15 cellular contexts compared by ENCODE assay signal in genomic region chr7:82549616-82550285, GRCh38.
"Had no signal": no experiment of that assay in that cellular context is flagged by ENCODE, and none has a peak within 500 bp of the region (broad histone marks: within the 10 kb centered on the region; RNA-seq: fewer than 3 reads in every experiment).

No MANE protein-coding gene starts in this region.

- H3K27ac Mint-ChIP-seq: activated T-cell treated with anti-CD3 and anti-CD28 coated beads, Interleukin-2, amount 50 U/mL, for 72 hours; mesothelial cell of epicardium; natural killer cell treated with Interleukin-12 subunit alpha and Interleukin-12 subunit beta and Interleukin-15 and Interleukin-18, amount 100 ng/mL, for 72 hours had no signal

- H3K9me3 Mint-ChIP-seq: activated naive CD4-positive, alpha-beta T cell treated with anti-CD3 and anti-CD28 coated beads, Interleukin-2, amount 50 U/mL, for 24 hours; activated T-cell treated with anti-CD3 and anti-CD28 coated beads, Interleukin-2, amount 50 U/mL, for 72 hours; natural killer cell treated with Interleukin-12 subunit alpha and Interleukin-12 subunit beta and Interleukin-15 and Interleukin-18, amount 100 ng/mL, for 72 hours had no signal

- H3K9me3 ChIP-seq: adrenal gland had no signal

- H3K4me3 Mint-ChIP-seq: activated naive CD4-positive, alpha-beta T cell treated with anti-CD3 and anti-CD28 coated beads, Interleukin-2, amount 50 U/mL, for 24 hours; activated T-cell treated with anti-CD3 and anti-CD28 coated beads, Interleukin-2, amount 50 U/mL, for 72 hours; mesothelial cell of epicardium; natural killer cell treated with Interleukin-12 subunit alpha and Interleukin-12 subunit beta and Interleukin-15 and Interleukin-18, amount 100 ng/mL, for 72 hours; stimulated activated naive B cell treated with anti-CD40 and anti-IgM and Interleukin-4, amounts not matched to agents 10 μg/mL and 1 μg/mL and 100 μg/mL, for 72 hours had no signal

- H3K36me3 Mint-ChIP-seq: activated naive CD4-positive, alpha-beta T cell treated with anti-CD3 and anti-CD28 coated beads, Interleukin-2, amount 50 U/mL, for 24 hours; mesothelial cell of epicardium; natural killer cell treated with Interleukin-12 subunit alpha and Interleukin-12 subunit beta and Interleukin-15 and Interleukin-18, amount 100 ng/mL, for 72 hours; stimulated activated naive B cell treated with anti-CD40 and anti-IgM and Interleukin-4, amounts not matched to agents 10 μg/mL and 1 μg/mL and 100 μg/mL, for 72 hours had no signal

- H3K4me1 Mint-ChIP-seq: activated naive CD4-positive, alpha-beta T cell treated with anti-CD3 and anti-CD28 coated beads, Interleukin-2, amount 50 U/mL, for 24 hours; stimulated activated naive B cell treated with anti-CD40 and anti-IgM and Interleukin-4, amounts not matched to agents 10 μg/mL and 1 μg/mL and 100 μg/mL, for 72 hours had no signal

- H3K4me1 ChIP-seq: adrenal gland had no signal

- ATAC-seq: activated T-cell treated with anti-CD3 and anti-CD28 coated beads, Interleukin-2, amount 50 U/mL, for 72 hours; esophagus mucosa; natural killer cell treated with Interleukin-12 subunit alpha and Interleukin-12 subunit beta and Interleukin-15 and Interleukin-18, amount 100 ng/mL, for 72 hours; stimulated activated naive B cell treated with anti-CD40 and anti-IgM and Interleukin-4, amounts not matched to agents 10 μg/mL and 1 μg/mL and 100 μg/mL, for 72 hours had no signal

- H3K4me3 ChIP-seq: adrenal gland, lung had no signal

- H3K36me3 ChIP-seq: adrenal gland had no signal

- H3K27me3 Mint-ChIP-seq: natural killer cell treated with Interleukin-12 subunit alpha and Interleukin-12 subunit beta and Interleukin-15 and Interleukin-18, amount 100 ng/mL, for 72 hours; stimulated activated naive B cell treated with anti-CD40 and anti-IgM and Interleukin-4, amounts not matched to agents 10 μg/mL and 1 μg/mL and 100 μg/mL, for 72 hours had no signal

- DNase-seq: activated CD4-positive, alpha-beta T cell treated with anti-CD3 and anti-CD28 coated beads, Interleukin-2, amount 50 U/mL, for 4 hours; activated effector memory CD4-positive, alpha-beta T cell treated with anti-CD3 and anti-CD28 coated beads, Interleukin-2, amount 50 U/mL, for 16 hours; activated T-cell treated with anti-CD3 and anti-CD28 coated beads, Interleukin-2, amount 50 U/mL, for 72 hours; adrenal gland; cerebellar nuclear complex; cortex of kidney; effector CD8-positive, alpha-beta T cell; left cardiac atrium; stimulated activated naive B cell treated with anti-CD40 and anti-IgM and Interleukin-4, amounts not matched to agents 10 μg/mL and 1 μg/mL and 100 μg/mL, for 72 hours; T-helper 2 cell had no signal

- H3K27ac ChIP-seq: adrenal gland had no signal
